In the genomic region with DNA sequence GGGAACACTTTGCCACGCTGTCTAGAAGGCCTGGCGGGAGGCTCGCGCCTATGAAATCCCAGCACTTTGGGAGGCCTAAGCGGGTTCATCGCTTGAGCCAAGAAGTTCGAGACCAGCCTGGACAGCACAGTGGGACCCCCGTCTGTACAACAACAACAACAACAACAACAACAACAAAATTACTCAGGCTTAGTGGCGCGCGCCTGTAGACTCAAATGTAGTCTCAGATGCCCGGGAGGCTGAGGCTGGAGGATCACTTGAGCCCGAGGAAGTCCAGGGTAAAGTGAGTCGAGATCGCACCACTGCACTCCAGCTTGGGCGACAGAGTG, we compare ENCODE assay signal across 9 cellular contexts. TPM values are rescaled to one million over a fixed set of nuclear protein-coding genes. Genes with fewer than 3 reads are reported as not detected.
A peak's percentile ranks its signal among the peaks of the same experiment; 100 is the strongest.
DNase-seq lines count a peak whose midpoint lies in the region; ATAC-seq and TF ChIP-seq lines count a peak whose summit lies in the region.
"Had no signal": no experiment of that assay in that cellular context is flagged by ENCODE, and none has a peak within 500 bp of the region (broad histone marks: within the 10 kb centered on the region; RNA-seq: fewer than 3 reads in every experiment).

No MANE protein-coding gene starts in this region.

- peaks cover 21% of the 10 kb centered on the region for H3K4me1 Mint-ChIP-seq in T-helper 1 cell treated with Interleukin-12 subunit alpha and Interleukin-12 subunit beta and Interleukin-4 antibody, amounts not matched to agents 30 μg/mL and 1 μg/mL, for 36 hours (ENCODE audit: low read depth)
- peaks cover 23% of the 10 kb centered on the region for H3K4me1 Mint-ChIP-seq in activated B cell treated with CpG ODN at 0.5 μM for 24 hours
- peaks cover 36% of the 10 kb centered on the region for H3K4me1 Mint-ChIP-seq in stimulated activated naive CD8-positive, alpha-beta T cell treated with anti-CD3 and anti-CD28 coated beads, Interleukin-15, amount 100 ng/mL, for 72 hours

- peaks cover 34% of the 10 kb centered on the region for H3K36me3 Mint-ChIP-seq in T-helper 1 cell treated with Interleukin-12 subunit alpha and Interleukin-12 subunit beta and Interleukin-4 antibody, amounts not matched to agents 30 μg/mL and 1 μg/mL, for 36 hours (ENCODE audit: low read depth)
- H3K36me3 Mint-ChIP-seq in activated B cell treated with CpG ODN at 0.5 μM for 24 hours (ENCODE audit: low read depth), result no peaks in the 10 kb centered on the region

- peak overlapping the region; percentile 69; the same call in 1 of the 2 replicates for H3K4me3 ChIP-seq in iPS-18c (ENCODE audit: insufficient read depth, low read depth, low read length)

- H3K27me3 Mint-ChIP-seq in T-helper 1 cell treated with Interleukin-12 subunit alpha and Interleukin-12 subunit beta and Interleukin-4 antibody, amounts not matched to agents 30 μg/mL and 1 μg/mL, for 36 hours (ENCODE audit: low read depth), result no peaks in the 10 kb centered on the region
- H3K27me3 Mint-ChIP-seq in activated B cell treated with CpG ODN at 0.5 μM for 24 hours, result no peaks in the 10 kb centered on the region
- H3K27me3 Mint-ChIP-seq in stimulated activated naive CD8-positive, alpha-beta T cell treated with anti-CD3 and anti-CD28 coated beads, Interleukin-15, amount 100 ng/mL, for 72 hours, result no peaks in the 10 kb centered on the region

- no peaks in the 10 kb centered on the region for H3K9me3 ChIP-seq in iPS-18c (ENCODE audit: control insufficient read depth, insufficient read depth, low read length)

- peak overlapping the region; percentile 74 for H3K27ac Mint-ChIP-seq in T-helper 1 cell treated with Interleukin-12 subunit alpha and Interleukin-12 subunit beta and Interleukin-4 antibody, amounts not matched to agents 30 μg/mL and 1 μg/mL, for 36 hours
- H3K27ac Mint-ChIP-seq in activated B cell treated with CpG ODN at 0.5 μM for 24 hours, result peak overlapping the region; percentile 84
- H3K27ac Mint-ChIP-seq in stimulated activated naive CD8-positive, alpha-beta T cell treated with anti-CD3 and anti-CD28 coated beads, Interleukin-15, amount 100 ng/mL, for 72 hours, result peak overlapping the region in 1 of 2 donors; percentile 48

- no peaks in the 10 kb centered on the region for H3K9me3 Mint-ChIP-seq in T-helper 1 cell treated with Interleukin-12 subunit alpha and Interleukin-12 subunit beta and Interleukin-4 antibody, amounts not matched to agents 30 μg/mL and 1 μg/mL, for 36 hours
- H3K9me3 Mint-ChIP-seq in activated B cell treated with CpG ODN at 0.5 μM for 24 hours, result no peaks in the 10 kb centered on the region
- H3K9me3 Mint-ChIP-seq in stimulated activated naive CD8-positive, alpha-beta T cell treated with anti-CD3 and anti-CD28 coated beads, Interleukin-15, amount 100 ng/mL, for 72 hours, result no peaks in the 10 kb centered on the region

- POLR2A ChIA-PET in activated B cell treated with CpG ODN at 0.5 μM for 24 hours (lab: Charles Lee), result interaction anchor here (0.6 to 2.7 kb wide), 16 partner anchors 9 to 555 kb away, joined by 3 to 18 read pairs (median 5); a partner anchor contains a TSS

- ATAC-seq in activated B cell treated with CpG ODN at 0.5 μM for 24 hours (ENCODE audit: low read depth), result no peak
- no peak for ATAC-seq in stimulated activated naive CD8-positive, alpha-beta T cell treated with anti-CD3 and anti-CD28 coated beads, Interleukin-15, amount 100 ng/mL, for 72 hours
- ATAC-seq in HG02759 (IDR thresholded peaks at IDR 0.05; ENCODE audit: unreplicated experiment), result no peak
- ATAC-seq in HG03442 (IDR thresholded peaks at IDR 0.05; ENCODE audit: unreplicated experiment), result no peak

- DNase-seq in T-helper 1 cell (no peak), activated B cell treated with CpG ODN at 0.5 μM for 24 hours (no peak), NCI-H1105 (lab: John Stamatoyannopoulos, UW) (no peak)
- DNase-seq in stimulated activated naive CD8-positive, alpha-beta T cell treated with anti-CD3 and anti-CD28 coated beads, Interleukin-15, amount 100 ng/mL, for 72 hours, result no peak
- DNase-seq: NCI-H187 had no signal

- CTCF ChIA-PET in activated B cell treated with CpG ODN at 0.5 μM for 24 hours (lab: Charles Lee), result interaction anchor here (0.6 to 1.9 kb wide), 4 partner anchors 11 to 136 kb away, joined by 3 to 8 read pairs (median 5); no protein-coding TSS in a partner anchor

- peak overlapping the region; percentile 71 for H3K4me3 Mint-ChIP-seq in T-helper 1 cell treated with Interleukin-12 subunit alpha and Interleukin-12 subunit beta and Interleukin-4 antibody, amounts not matched to agents 30 μg/mL and 1 μg/mL, for 36 hours
- peak overlapping the region; percentile 89 for H3K4me3 Mint-ChIP-seq in activated B cell treated with CpG ODN at 0.5 μM for 24 hours
- H3K4me3 Mint-ChIP-seq in stimulated activated naive CD8-positive, alpha-beta T cell treated with anti-CD3 and anti-CD28 coated beads, Interleukin-15, amount 100 ng/mL, for 72 hours, result peak overlapping the region; percentile 76 to 79

- TF ChIP-seq CTCF in activated B cell treated with CpG ODN at 0.5 μM for 24 hours (IDR thresholded peaks at IDR 0.05), result no peak

- intact Hi-C loops in activated B cell treated with CpG ODN at 0.5 μM for 24 hours (cut with micrococcal nuclease), result loop anchor here (1.0 to 2.0 kb wide), 6 partner anchors 11 to 137 kb away; no protein-coding TSS in a partner anchor

RNA-seq across cellular contexts. Expression of a gene that starts 0.3 kb away (rescaled TPM):
- total RNA-seq in activated B cell treated with CpG ODN at 0.5 μM for 24 hours, result 14.8 and 15.3 TPM in 2 replicates

RNA-seq across cellular contexts. Expression of a gene that starts 16.6 kb away (rescaled TPM):
- 8.7 and 9.0 TPM in 2 replicates for total RNA-seq in activated B cell treated with CpG ODN at 0.5 μM for 24 hours
